Comparison of ENCODE assay signal across 10 cellular contexts in the genomic region with DNA sequence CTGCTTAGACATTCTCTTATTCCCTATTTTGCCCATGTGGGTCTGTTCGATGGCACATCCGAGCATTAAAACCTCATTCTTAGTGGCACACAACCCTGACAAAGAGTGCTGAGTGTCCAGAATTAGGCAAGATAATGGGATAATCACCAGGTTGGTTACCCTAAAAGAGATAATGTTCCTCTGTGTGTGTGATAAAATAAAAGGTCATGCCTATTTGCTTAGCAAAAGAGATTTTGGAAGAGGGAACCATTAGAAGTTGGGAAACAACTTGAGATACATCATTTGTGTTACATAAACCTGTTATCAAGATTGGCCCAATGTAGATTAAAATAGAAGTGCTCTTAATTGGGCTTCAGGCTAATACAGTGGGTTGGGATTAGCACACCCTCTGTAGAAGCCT.
"Had no signal": no experiment of that assay in that cellular context is flagged by ENCODE, and none has a peak within 500 bp of the region (broad histone marks: within the 10 kb centered on the region; RNA-seq: fewer than 3 reads in every experiment).

No MANE protein-coding gene starts in this region.

- ATAC-seq: GM23338, HCT116 had no signal

- DNase-seq: GOT3, H7, H9, HCEC 1CT, HFFc6 had no signal

- H3K4me2 ChIP-seq: GM23338 had no signal

- H2AFZ ChIP-seq: GM23338 had no signal

- H3K9me3 ChIP-seq: HAP-1 had no signal

- H3K4me1 ChIP-seq: HAP-1 had no signal

- H3K4me3 ChIP-seq: GM23338, HAP-1 had no signal

- H3K36me3 ChIP-seq: HAP-1 had no signal

- FAIRE-seq: H1, H54 had no signal
